In the genomic region with DNA sequence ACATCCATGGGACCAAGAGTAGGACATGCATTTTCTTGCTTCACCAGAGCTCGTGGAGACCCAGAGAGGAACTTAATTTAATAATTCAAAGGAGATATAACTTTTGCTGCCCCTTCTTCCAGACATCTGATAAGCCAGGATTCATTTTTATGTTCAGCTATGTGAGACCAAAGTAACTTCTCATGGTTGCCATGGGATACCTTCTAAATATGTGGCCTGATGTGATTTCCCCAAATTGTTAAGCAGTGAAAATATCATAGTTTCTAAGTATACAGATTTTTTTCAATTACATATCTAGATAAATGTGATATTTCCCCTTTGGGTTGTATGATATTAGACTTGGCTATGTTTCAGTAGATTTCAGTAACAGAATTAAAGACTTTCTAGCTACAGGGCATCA, we compare ENCODE assay signal across 21 cellular contexts.
"Had no signal": no experiment of that assay in that cellular context is flagged by ENCODE, and none has a peak within 500 bp of the region (broad histone marks: within the 10 kb centered on the region; RNA-seq: fewer than 3 reads in every experiment).

No MANE protein-coding gene starts in this region.

- H3K36me3 ChIP-seq: adrenal gland, ascending aorta, gastrocnemius medialis, left lung, neutrophil, ovary, right atrium auricular region, thyroid gland, WERI-Rb-1 had no signal

- H3K4me3 ChIP-seq: adrenal gland, ascending aorta, gastrocnemius medialis, left lung, lung, ovary, psoas muscle, right atrium auricular region, thyroid gland had no signal

- ATAC-seq: activated CD8-positive, alpha-beta T cell treated with anti-CD3 and anti-CD28 coated beads, Interleukin-2, amount 10 ng/mL, durations not matched to agents 7 days and 5 days; gastrocnemius medialis; left lung; naive thymus-derived CD8-positive, alpha-beta T cell; psoas muscle had no signal

- H3K4me1 ChIP-seq: gastrocnemius medialis, psoas muscle, thyroid gland had no signal

- H3K27ac ChIP-seq: adrenal gland, gastrocnemius medialis, left lung, neutrophil, ovary, psoas muscle, right atrium auricular region, thyroid gland, WERI-Rb-1 had no signal

- H3K27me3 ChIP-seq: adrenal gland, ascending aorta, gastrocnemius medialis, left lung, ovary, right atrium auricular region, thyroid gland had no signal

- DNase-seq: activated CD4-positive, alpha-beta T cell treated with anti-CD3 and anti-CD28 coated beads for 1 hour; activated CD4-positive, alpha-beta T cell treated with anti-CD3 and anti-CD28 coated beads, Interleukin-2, amount 50 U/mL, for 1 hour; activated CD8-positive, alpha-beta T cell treated with anti-CD3 and anti-CD28 coated beads, Interleukin-2, amount 10 ng/mL, durations not matched to agents 7 days and 5 days; effector CD8-positive, alpha-beta T cell; gastrocnemius medialis; hippocampal formation; kidney glomerular epithelial cell; left lung; naive thymus-derived CD8-positive, alpha-beta T cell; ovary; psoas muscle; stimulated activated CD4-positive, alpha-beta T cell treated with anti-CD3 and anti-CD28 coated beads, Interleukin-1b, Interleukin-23, amount 100 ng/mL, for 48 hours; substantia nigra; T-helper 1 cell; thyroid gland; WERI-Rb-1 had no signal

- H3K9me3 ChIP-seq: adrenal gland, ascending aorta, gastrocnemius medialis, left lung, neutrophil, ovary, psoas muscle, right atrium auricular region, thyroid gland had no signal
